14 cellular contexts compared by ENCODE assay signal in genomic region chr7:120991133-120991532, GRCh38. TPM values are rescaled to one million over a fixed set of nuclear protein-coding genes. Genes with fewer than 3 reads are reported as not detected.
DNase-seq lines count a peak whose midpoint lies in the region; ATAC-seq and TF ChIP-seq lines count a peak whose summit lies in the region.
"Had no signal": no experiment of that assay in that cellular context is flagged by ENCODE, and none has a peak within 500 bp of the region (broad histone marks: within the 10 kb centered on the region; RNA-seq: fewer than 3 reads in every experiment).

No MANE protein-coding gene starts in this region.

- H3K27ac Mint-ChIP-seq in activated naive CD4-positive, alpha-beta T cell treated with anti-CD3 and anti-CD28 coated beads, Interleukin-2, amount 50 U/mL, for 72 hours = no peak overlapping the region
- H3K27ac Mint-ChIP-seq: CD8-positive, alpha-beta T cell; nephron progenitor cell; stimulated activated naive CD8-positive, alpha-beta T cell treated with anti-CD3 and anti-CD28 coated beads, Interleukin-15, amount 100 ng/mL, for 72 hours had no signal

- H3K27ac ChIP-seq in skeletal muscle tissue (ENCODE audit: low read depth, low read length) = peak overlapping the region; percentile 99

- intact Hi-C loops in posterior cingulate gyrus (cut with DNase I) = no loop called here
- intact Hi-C loops in lower leg skin (cut with DNase I; ENCODE audit: low total_unique reads) = loop anchor here (2.0 kb wide), 1 partner anchor 40 kb away; the partner anchor contains the start of gene ING3

- DNase-seq in EL (peak; percentile 5), fibroblast of pulmonary artery (ENCODE audit: low read depth) (peak; percentile 6), posterior cingulate gyrus (no peak), lower leg skin (ENCODE audit: low spot score in 2 of 2) (no peak)
- no peak for DNase-seq in activated naive CD4-positive, alpha-beta T cell treated with anti-CD3 and anti-CD28 coated beads, Interleukin-2, amount 50 U/mL, for 72 hours (ENCODE audit: low spot score in 2 of 2)
- DNase-seq: activated CD4-positive, alpha-beta T cell treated with anti-CD3 and anti-CD28 coated beads, Interleukin-2, amount 50 U/mL, for 1 hour; activated naive CD4-positive, alpha-beta T cell treated with Interleukin-2 at 50 U/mL for 16 hours; CD8-positive, alpha-beta T cell; NCI-H1105; nephron progenitor cell; stimulated activated naive CD8-positive, alpha-beta T cell treated with anti-CD3 and anti-CD28 coated beads, Interleukin-15, amount 100 ng/mL, for 72 hours had no signal

- H3K9me3 ChIP-seq in skeletal muscle tissue (ENCODE audit: control insufficient read depth in 3 of 3, low read length in 3 of 3) = no peaks in the 10 kb centered on the region

- 50 to 66% methylated on average over 1 of the region's 1 CpG for WGBS in lower leg skin, 2 donors

- no peaks in the 10 kb centered on the region for H3K27me3 ChIP-seq in skeletal muscle tissue (ENCODE audit: control insufficient read depth in 3 of 3, insufficient read depth in 3 of 3, low read length in 3 of 3)

- peak overlapping the region; percentile 64 for H3K4me3 ChIP-seq in fibroblast of pulmonary artery (replicated peaks; ENCODE audit: low read depth, low read length)
- H3K4me3 ChIP-seq in skeletal muscle tissue (ENCODE audit: low read length in 3 of 3) = peak overlapping the region; percentile 86 to 93 (median 87)
- no peak overlapping the region for H3K4me3 ChIP-seq in lower leg skin (ENCODE audit: low read depth, poor library complexity, severe bottlenecking)

- no peaks in the 10 kb centered on the region for H3K9me3 Mint-ChIP-seq in activated naive CD4-positive, alpha-beta T cell treated with anti-CD3 and anti-CD28 coated beads, Interleukin-2, amount 50 U/mL, for 72 hours
- H3K9me3 Mint-ChIP-seq: CD8-positive, alpha-beta T cell; nephron progenitor cell; stimulated activated naive CD8-positive, alpha-beta T cell treated with anti-CD3 and anti-CD28 coated beads, Interleukin-15, amount 100 ng/mL, for 72 hours had no signal

- H3K36me3 ChIP-seq in skeletal muscle tissue (ENCODE audit: control insufficient read depth in 3 of 3, insufficient read depth in 3 of 3, low read length in 3 of 3) = no peaks in the 10 kb centered on the region

- no peak for TF ChIP-seq POLR2A in lower leg skin (IDR thresholded peaks at IDR 0.05)

- TF ChIP-seq CTCF in fibroblast of pulmonary artery (IDR thresholded peaks at IDR 0.05; ENCODE audit: low read length, missing control alignments) (no peak), lower leg skin (IDR thresholded peaks at IDR 0.05) (no peak)

- H3K9ac ChIP-seq in skeletal muscle tissue (ENCODE audit: low read depth in 1 of 3, low read length in 3 of 3) = peak overlapping the region; percentile 84 to 97 (median 94)

- ATAC-seq in HG03520 (IDR thresholded peaks at IDR 0.05; ENCODE audit: unreplicated experiment) = peak; percentile 31
- ATAC-seq in GM21526 (IDR thresholded peaks at IDR 0.05; ENCODE audit: low FRiP score, unreplicated experiment) = no peak
- ATAC-seq in activated naive CD4-positive, alpha-beta T cell treated with anti-CD3 and anti-CD28 coated beads, Interleukin-2, amount 50 U/mL, for 72 hours = no peak
- ATAC-seq: CD8-positive, alpha-beta T cell; stimulated activated naive CD8-positive, alpha-beta T cell treated with anti-CD3 and anti-CD28 coated beads, Interleukin-15, amount 100 ng/mL, for 72 hours had no signal

- peaks cover 10 to 26% (median 21%) of the 10 kb centered on the region in 3 donors for H3K4me1 ChIP-seq in skeletal muscle tissue (ENCODE audit: control insufficient read depth in 3 of 3, insufficient read depth in 3 of 3, low read length in 3 of 3)

- H3K36me3 Mint-ChIP-seq in activated naive CD4-positive, alpha-beta T cell treated with anti-CD3 and anti-CD28 coated beads, Interleukin-2, amount 50 U/mL, for 72 hours = no peaks in the 10 kb centered on the region
- H3K36me3 Mint-ChIP-seq: CD8-positive, alpha-beta T cell had no signal

RNA-seq across cellular contexts. Expression of gene CPED1, which starts 2.6 kb away (rescaled TPM):
- total RNA-seq in skeletal muscle tissue (14.6 TPM), lower leg skin (1 to 10 TPM; 1.9 to 4.4 (median 3.7) TPM)
- not detected for total RNA-seq in activated naive CD4-positive, alpha-beta T cell treated with anti-CD3 and anti-CD28 coated beads, Interleukin-2, amount 50 U/mL, for 72 hours
- total RNA-seq: CD8-positive, alpha-beta T cell had no signal

RNA-seq across cellular contexts. Expression of gene ING3, which starts 40.6 kb away (rescaled TPM):
- total RNA-seq in skeletal muscle tissue (11.5 TPM), lower leg skin (10 to 100 TPM in 2 of 4 donors, 1 to 10 TPM in 2; 6.6 to 11.4 (median 9.8) TPM)
- total RNA-seq in activated naive CD4-positive, alpha-beta T cell treated with anti-CD3 and anti-CD28 coated beads, Interleukin-2, amount 50 U/mL, for 72 hours = 10 to 100 TPM; 22.2 to 29.7 TPM

Comparison
In these comparisons a context has a peak if more than half of its experiments do, and no peak if none do; other contexts are left out.
1. DNase-seq: peak in EL (single experiment) and fibroblast of pulmonary artery (single experiment); none in posterior cingulate gyrus (0 of 10), lower leg skin (0 of 2) and activated naive CD4-positive, alpha-beta T cell treated with anti-CD3 and anti-CD28 coated beads, Interleukin-2, amount 50 U/mL, for 72 hours (0 of 2).